Comparison of ENCODE assay signal across 7 cellular contexts in the genomic region with DNA sequence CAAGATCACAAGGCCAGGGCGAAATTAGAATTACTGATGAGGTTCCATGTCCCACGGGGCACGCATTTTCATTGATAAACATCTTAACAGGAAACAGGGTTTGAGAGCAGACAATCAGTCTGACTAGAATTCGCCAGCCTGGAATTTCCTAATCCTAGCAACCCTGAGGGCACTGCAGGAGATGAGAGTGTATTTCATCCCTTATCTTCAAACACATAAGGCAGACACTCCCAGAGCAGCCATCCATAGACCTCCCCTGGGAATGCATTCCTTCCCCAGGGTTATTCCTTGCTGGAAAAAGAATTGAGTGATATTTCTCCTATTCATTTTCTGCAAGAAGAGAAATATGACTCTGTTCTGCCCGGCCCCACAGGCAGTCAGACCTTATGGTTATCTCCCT.
DNase-seq lines count a peak whose midpoint lies in the region; ATAC-seq and TF ChIP-seq lines count a peak whose summit lies in the region.
"Not testable (repeated sequence)": the region's sequence is repeated elsewhere in the genome, so short reads cannot be mapped to it uniquely, and the experiment has no call there.

No MANE protein-coding gene starts in this region.

- BruUV-seq in A673 (replicated peaks; lab: Mats Ljungman, UMichigan); MCF 10A (replicated peaks; lab: Mats Ljungman, UMichigan): not testable (repeated sequence)

- H3K27me3 Mint-ChIP-seq in GM23338 (ENCODE audit: insufficient read depth, low read depth, poor library complexity); MCF 10A (ENCODE audit: insufficient read depth, unreplicated experiment); glutamatergic neuron (ENCODE audit: unreplicated experiment); neural progenitor cell (ENCODE audit: insufficient read depth, low read depth): not testable (repeated sequence)

- intact Hi-C loops in A673 (cut with micrococcal nuclease; ENCODE audit: unreplicated experiment); MCF 10A (cut with micrococcal nuclease): not testable (repeated sequence)

- H3K27ac Mint-ChIP-seq in GM23338; MCF 10A (ENCODE audit: low read depth, unreplicated experiment); glutamatergic neuron (ENCODE audit: unreplicated experiment); neural progenitor cell: not testable (repeated sequence)

- not testable (repeated sequence) for TF ChIP-seq CTCF in A673 (conservative IDR thresholded peaks at IDR 0.05; ENCODE audit: low read depth, low read length); GM23338 (conservative IDR thresholded peaks at IDR 0.05; ENCODE audit: low read depth in 2 of 2); MCF 10A (IDR thresholded peaks at IDR 0.05; ENCODE audit: unreplicated experiment); glutamatergic neuron (IDR thresholded peaks at IDR 0.05; ENCODE audit: partially characterized antibody, unreplicated experiment); neural progenitor cell (IDR thresholded peaks at IDR 0.05)

- not testable (repeated sequence) for H3K4me1 ChIP-seq in A673 (ENCODE audit: insufficient read depth, low read length, poor library complexity, severe bottlenecking); GM23338 (ENCODE audit: insufficient read depth); neural progenitor cell

- ATAC-seq in GM23338, result not testable (repeated sequence)

- not testable (repeated sequence) for H3F3A ChIP-seq in GM23338 (replicated peaks; ENCODE audit: low read depth); neural progenitor cell (ENCODE audit: low read depth)

- H3K27me3 ChIP-seq in A673 (replicated peaks; ENCODE audit: insufficient read depth, low read depth, low read length, poor library complexity); GM23338 (ENCODE audit: insufficient read depth); neural progenitor cell: not testable (repeated sequence)

- H3K36me3 ChIP-seq in A673 (ENCODE audit: insufficient read depth, low read length, poor library complexity, severe bottlenecking); GM23338 (ENCODE audit: insufficient read depth); SK-N-MC (ENCODE audit: insufficient read depth, low read length); neural progenitor cell: not testable (repeated sequence)

- H3K4me3 ChIP-seq in A673 (ENCODE audit: low read depth, low read length, poor library complexity, severe bottlenecking); GM23338; SK-N-MC; neural progenitor cell: not testable (repeated sequence)

- H3K36me3 Mint-ChIP-seq in GM23338 (ENCODE audit: low read depth) (peaks cover 17% of the 10 kb centered on the region; the same call in 2 of the 3 replicates), glutamatergic neuron (ENCODE audit: unreplicated experiment) (peaks cover 19% of the 10 kb centered on the region)
- H3K36me3 Mint-ChIP-seq in MCF 10A (ENCODE audit: insufficient read depth, unreplicated experiment); neural progenitor cell: not testable (repeated sequence)

- H3K9me3 Mint-ChIP-seq in GM23338 (peaks cover 20% of the 10 kb centered on the region), MCF 10A (ENCODE audit: unreplicated experiment) (peaks cover 16% of the 10 kb centered on the region), neural progenitor cell (peaks cover 22% of the 10 kb centered on the region)
- H3K9me3 Mint-ChIP-seq in glutamatergic neuron (ENCODE audit: unreplicated experiment), result not testable (repeated sequence)

- DNase-seq in A673 (ENCODE audit: low spot score) (peak; percentile 27), GM23338 (ENCODE audit: low spot score) (peak; percentile 33), NCI-H69 (lab: John Stamatoyannopoulos, UW) (peak; percentile 38), SK-N-MC (ENCODE audit: low read depth, low spot score) (peak; percentile 34), MCF 10A (ENCODE audit: unreplicated experiment) (peak; percentile 32), glutamatergic neuron (peak; percentile 24), neural progenitor cell (ENCODE audit: low spot score) (peak; percentile 17)

- H3K4me3 Mint-ChIP-seq in GM23338; MCF 10A (ENCODE audit: unreplicated experiment); glutamatergic neuron (ENCODE audit: unreplicated experiment); neural progenitor cell: not testable (repeated sequence)

- H3K4me2 ChIP-seq in GM23338, neural progenitor cell: not testable (repeated sequence)

- not testable (repeated sequence) for H3K9me3 ChIP-seq in A673 (ENCODE audit: low read depth, low read length, poor library complexity, severe bottlenecking); SK-N-MC (ENCODE audit: low read depth, low read length); neural progenitor cell (ENCODE audit: low read depth)

- not testable (repeated sequence) for H3K4me1 Mint-ChIP-seq in GM23338; MCF 10A (ENCODE audit: insufficient read depth, unreplicated experiment); glutamatergic neuron (ENCODE audit: low read depth, unreplicated experiment); neural progenitor cell

- H4K20me1 ChIP-seq in GM23338 (replicated peaks; ENCODE audit: insufficient read depth); neural progenitor cell (ENCODE audit: low read depth): not testable (repeated sequence)

- H2AFZ ChIP-seq in GM23338; neural progenitor cell (replicated peaks): not testable (repeated sequence)

- H3K9me2 ChIP-seq in GM23338 (ENCODE audit: insufficient read depth), result not testable (repeated sequence)

- H3K9ac ChIP-seq in SK-N-MC (ENCODE audit: insufficient read length); neural progenitor cell: not testable (repeated sequence)

- CTCF ChIA-PET in A673 (lab: Charles Lee); MCF 10A (lab: Yijun Ruan, JAX): not testable (repeated sequence)

- H3K79me2 ChIP-seq in GM23338 (replicated peaks; ENCODE audit: insufficient read depth); neural progenitor cell (ENCODE audit: low read depth): not testable (repeated sequence)

- POLR2A ChIA-PET in A673 (lab: Charles Lee; ENCODE audit: low non-redundant PET); MCF 10A (lab: Yijun Ruan, JAX): not testable (repeated sequence)

- not testable (repeated sequence) for H3K27ac ChIP-seq in A673 (ENCODE audit: low read depth, low read length, poor library complexity, severe bottlenecking); GM23338 (ENCODE audit: low read depth); SK-N-MC; neural progenitor cell
